Comparison of ENCODE assay signal across 25 cellular contexts in the genomic region with DNA sequence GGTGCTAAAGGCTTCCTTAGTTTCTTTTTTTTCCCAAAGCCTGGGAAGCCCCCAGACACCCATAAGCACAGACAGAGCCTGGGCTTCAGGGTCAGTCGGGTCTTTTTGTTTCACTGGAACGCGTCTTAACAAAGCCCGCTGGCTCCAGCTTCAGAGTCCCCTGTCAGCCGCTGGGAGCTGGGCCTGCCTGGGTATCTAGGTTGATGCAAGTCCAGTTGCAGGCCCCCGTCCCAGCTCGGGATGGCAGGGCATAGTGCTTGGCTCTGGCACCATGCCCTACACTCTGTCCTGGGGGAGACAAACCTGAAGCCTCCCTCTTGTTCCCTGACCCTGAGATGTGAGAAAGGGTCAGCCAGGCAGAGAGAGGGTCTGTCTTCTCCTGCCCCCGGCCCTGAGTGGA. TPM values are rescaled to one million over a fixed set of nuclear protein-coding genes. Genes with fewer than 3 reads are reported as not detected.
"Had no signal": no experiment of that assay in that cellular context is flagged by ENCODE, and none has a peak within 500 bp of the region (broad histone marks: within the 10 kb centered on the region; RNA-seq: fewer than 3 reads in every experiment).

No MANE protein-coding gene starts in this region.

- H3K27ac ChIP-seq: neural progenitor cell, neutrophil, ovary, parathyroid adenoma, right atrium auricular region, right lobe of liver, stomach, thoracic aorta, thyroid gland, tibial nerve, upper lobe of left lung, vagina had no signal

- H3K4me2 ChIP-seq: neural progenitor cell had no signal

- H3K4me1 ChIP-seq: neural progenitor cell, parathyroid adenoma, right lobe of liver, tibial nerve, upper lobe of left lung had no signal

- ATAC-seq: naive thymus-derived CD4-positive, alpha-beta T cell; natural killer cell; right lobe of liver; stimulated activated effector memory CD8-positive, alpha-beta T cell treated with anti-CD3 and anti-CD28 coated beads, Interleukin-12 subunit alpha, Interleukin-12 subunit beta, amount 100 ng/mL, for 72 hours; stimulated activated naive B cell treated with anti-CD40 and anti-IgM and Interleukin-4, amounts not matched to agents 10 μg/mL and 1 μg/mL and 100 μg/mL, for 72 hours had no signal

- H3K9ac ChIP-seq: neural progenitor cell, parathyroid adenoma had no signal

- H3K9me3 ChIP-seq: neutrophil, ovary, right atrium auricular region, right lobe of liver, sigmoid colon, stomach, thoracic aorta, thyroid gland, tibial nerve, upper lobe of left lung, vagina had no signal

- H3K27me3 ChIP-seq: neural progenitor cell, ovary, right atrium auricular region, right lobe of liver, thyroid gland, tibial nerve, upper lobe of left lung, vagina had no signal

- H3K4me3 ChIP-seq: neural progenitor cell, ovary, right atrium auricular region, right lobe of liver, sigmoid colon, stomach, thoracic aorta, thyroid gland, tibial nerve, upper lobe of left lung, vagina had no signal

- H3K36me3 ChIP-seq: neural progenitor cell, neutrophil, ovary, right atrium auricular region, right lobe of liver, thoracic aorta, thyroid gland, upper lobe of left lung, vagina had no signal

- H2AFZ ChIP-seq: neural progenitor cell, parathyroid adenoma had no signal

- DNase-seq: naive thymus-derived CD4-positive, alpha-beta T cell; natural killer cell; ovary; retina; right lobe of liver; sigmoid colon; small intestine; stimulated activated CD4-positive, alpha-beta T cell treated with anti-CD3 and anti-CD28 coated beads, Interleukin-15, amount 100 ng/mL, for 24 hours; stimulated activated CD4-positive, alpha-beta T cell treated with anti-CD3 and anti-CD28 coated beads, Interleukin-2, amount 100 ng/mL, for 24 hours; stimulated activated CD4-positive, alpha-beta T cell treated with anti-CD3 and anti-CD28 coated beads, Interleukin-2, amount 100 ng/mL, for 48 hours; stimulated activated CD4-positive, alpha-beta T cell treated with anti-CD3 and anti-CD28 coated beads, Interleukin-4, amount 100 ng/mL, for 24 hours; stimulated activated naive B cell treated with anti-CD40 and anti-IgM and Interleukin-4, amounts not matched to agents 10 μg/mL and 1 μg/mL and 100 μg/mL, for 72 hours; stimulated activated naive CD4-positive, alpha-beta T cell treated with Interleukin-2 at 50 U/mL for 16 hours; stomach; thyroid gland; trophoblast cell had no signal

RNA-seq across cellular contexts. Expression of a gene that starts 14.5 kb away (rescaled TPM):
- polyA plus RNA-seq: naive thymus-derived CD4-positive, alpha-beta T cell had no signal
